19 cellular contexts compared by ENCODE assay signal in the genomic region with DNA sequence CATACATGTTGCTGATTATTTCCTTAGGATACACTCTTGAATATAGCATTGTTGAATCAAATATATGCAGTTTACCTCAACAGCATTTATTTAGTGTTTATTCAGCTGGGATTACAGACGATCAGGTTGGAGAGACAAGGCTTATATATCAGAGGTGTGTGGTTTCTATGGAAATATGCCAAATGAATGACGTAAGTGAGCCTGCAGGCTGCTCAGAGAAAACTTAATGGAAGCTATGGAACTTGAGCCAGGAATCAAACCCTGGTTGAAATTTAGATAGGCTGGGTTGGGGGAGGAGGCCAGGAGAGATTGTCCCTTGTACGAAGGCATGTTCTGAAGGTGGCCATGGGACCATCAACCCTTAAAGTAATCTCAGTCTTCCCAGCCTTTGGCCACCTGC.
DNase-seq lines count a peak whose midpoint lies in the region; ATAC-seq, FAIRE-seq and TF ChIP-seq lines count a peak whose summit lies in the region.
"Had no signal": no experiment of that assay in that cellular context is flagged by ENCODE, and none has a peak within 500 bp of the region (broad histone marks: within the 10 kb centered on the region; RNA-seq: fewer than 3 reads in every experiment).

No MANE protein-coding gene starts in this region.

- no peak overlapping the region for H3K27ac ChIP-seq in pancreas
- H3K27ac ChIP-seq in upper lobe of left lung = no peak overlapping the region
- H3K27ac ChIP-seq: left lung, neutrophil, tibial artery had no signal

- in situ Hi-C loops in astrocyte of the spinal cord (cut with HindIII; ENCODE audit: low sequenced_read_pairs) = no loop called here

- intact Hi-C loops in pancreas (cut with DNase I) = no loop called here
- intact Hi-C loops in left colon (cut with DNase I, micrococcal nuclease) = no loop called here

- H3K27me3 ChIP-seq in pancreas = no peaks in the 10 kb centered on the region
- no peaks in the 10 kb centered on the region for H3K27me3 ChIP-seq in upper lobe of left lung
- H3K27me3 ChIP-seq: left lung, neutrophil, tibial artery had no signal

- TF ChIP-seq CTCF in astrocyte of the spinal cord (IDR thresholded peaks at IDR 0.05; ENCODE audit: low read depth, low read length) (no peak), pancreas (IDR thresholded peaks at IDR 0.05) (no peak), upper lobe of left lung (IDR thresholded peaks at IDR 0.05) (no peak)

- no peak for FAIRE-seq in pancreas (lab: Jason Lieb, UNC)
- FAIRE-seq: frontal cortex, GM18507 had no signal

- no peak for TF ChIP-seq POLR2A in upper lobe of left lung (IDR thresholded peaks at IDR 0.05)

- H3K9me3 ChIP-seq in pancreas = no peaks in the 10 kb centered on the region
- H3K9me3 ChIP-seq in upper lobe of left lung = no peaks in the 10 kb centered on the region
- H3K9me3 ChIP-seq: left lung, neutrophil, tibial artery had no signal

- H3K4me1 ChIP-seq in pancreas (no peaks in the 10 kb centered on the region), upper lobe of left lung (no peaks in the 10 kb centered on the region)
- H3K4me1 ChIP-seq: left lung, tibial artery had no signal

- ATAC-seq in pancreas = peak; percentile 58 to 80 (median 76)
- no peak for ATAC-seq in upper lobe of left lung (ENCODE audit: low FRiP score in 2 of 2)
- ATAC-seq in left colon = no peak
- ATAC-seq: left lung; stimulated activated memory B cell treated with anti-CD40 and anti-IgM and Interleukin-4, amounts not matched to agents 10 μg/mL and 1 μg/mL and 100 μg/mL, for 72 hours had no signal

- peak; percentile 32 for DNase-seq in NCI-H748 (lab: John Stamatoyannopoulos, UW; ENCODE audit: unreplicated experiment)
- DNase-seq in NCI-H748 treated with DMSO at 0.1 percent for 48 hours (lab: John Stamatoyannopoulos, UW) = no peak
- DNase-seq in NCI-H2196 (lab: John Stamatoyannopoulos, UW; ENCODE audit: unreplicated experiment) = peak; percentile 78
- peak; percentile 63 for DNase-seq in astrocyte of the spinal cord (ENCODE audit: low read depth, low spot score)
- DNase-seq in pancreas = no peak
- DNase-seq in NCI-H1930 (lab: John Stamatoyannopoulos, UW) = no peak
- no peak for DNase-seq in upper lobe of left lung
- no peak for DNase-seq in left colon
- DNase-seq: activated CD4-positive, alpha-beta T cell treated with anti-CD3 and anti-CD28 coated beads, Interleukin-2, amount 10 ng/mL, durations not matched to agents 24 days and 14 days; activated CD8-positive, alpha-beta memory T cell treated with anti-CD3 and anti-CD28 coated beads, Interleukin-2, amount 50 U/mL, for 48 hours; activated gamma-delta T cell treated with Interleukin-2 at 50 U/mL for 16 hours; aorta; dermis blood vessel endothelial cell; left lung; tibial artery had no signal

- H3K4me3 ChIP-seq in astrocyte of the spinal cord (ENCODE audit: low read depth, low read length) (no peak overlapping the region), pancreas (no peak overlapping the region), upper lobe of left lung (no peak overlapping the region)
- H3K4me3 ChIP-seq: left lung, tibial artery had no signal

- WGBS in pancreas, 2 donors = 41 to 47% methylated on average over 3 of the region's 3 CpGs
- WGBS in upper lobe of left lung, 2 donors = 82 to 84% methylated on average over 3 of the region's 3 CpGs

- H3K36me3 ChIP-seq in pancreas (no peaks in the 10 kb centered on the region), upper lobe of left lung (peaks cover 0 to 20% (median 2%) of the 10 kb centered on the region in 4 donors)

- no peak for TF ChIP-seq EP300 in upper lobe of left lung (IDR thresholded peaks at IDR 0.05)

Comparison
In these comparisons a context has a peak if more than half of its experiments do, and no peak if none do; other contexts are left out.
1. DNase-seq: peak in NCI-H748 (single experiment), NCI-H2196 (single experiment) and astrocyte of the spinal cord (single experiment); none in NCI-H748 treated with DMSO at 0.1 percent for 48 hours (single experiment), pancreas (0 of 6), NCI-H1930 (0 of 2), upper lobe of left lung (0 of 2) and left colon (0 of 2).
2. ATAC-seq: peak in pancreas (4 of 4); none in upper lobe of left lung (0 of 2) and left colon (single experiment).